Comparison of ENCODE assay signal across 14 cellular contexts in genomic region chr5:124725622-124726258, GRCh38. TPM values are rescaled to one million over a fixed set of nuclear protein-coding genes. Genes with fewer than 3 reads are reported as not detected.
"Had no signal": no experiment of that assay in that cellular context is flagged by ENCODE, and none has a peak within 500 bp of the region (broad histone marks: within the 10 kb centered on the region; RNA-seq: fewer than 3 reads in every experiment).

No MANE protein-coding gene starts in this region.

- H3K9me3 Mint-ChIP-seq: activated naive CD8-positive, alpha-beta T cell treated with anti-CD3 and anti-CD28 coated beads, Interleukin-2, amount 10 ng/mL, durations not matched to agents 7 days and 5 days; mesothelial cell of epicardium had no signal

- H3K36me3 ChIP-seq: brain microvascular endothelial cell, ovary, stomach, thoracic aorta had no signal

- H2AFZ ChIP-seq: neural progenitor cell had no signal

- ATAC-seq: foreskin keratinocyte had no signal

- H3K27ac ChIP-seq: brain microvascular endothelial cell, foreskin keratinocyte, neural progenitor cell, ovary, stomach, thoracic aorta had no signal

- H3K4me1 Mint-ChIP-seq: activated naive CD8-positive, alpha-beta T cell treated with anti-CD3 and anti-CD28 coated beads, Interleukin-2, amount 10 ng/mL, durations not matched to agents 7 days and 5 days had no signal

- H3K36me3 Mint-ChIP-seq: activated naive CD8-positive, alpha-beta T cell treated with anti-CD3 and anti-CD28 coated beads, Interleukin-2, amount 10 ng/mL, durations not matched to agents 7 days and 5 days had no signal

- H3K27ac Mint-ChIP-seq: activated naive CD8-positive, alpha-beta T cell treated with anti-CD3 and anti-CD28 coated beads, Interleukin-2, amount 10 ng/mL, durations not matched to agents 7 days and 5 days; mesothelial cell of epicardium had no signal

- DNase-seq: activated CD4-positive, alpha-beta T cell treated with anti-CD3 and anti-CD28 coated beads, Interleukin-2, amount 50 U/mL, for 1 hour; activated naive CD4-positive, alpha-beta T cell; activated naive CD8-positive, alpha-beta T cell treated with anti-CD3 and anti-CD28 coated beads, Interleukin-2, amount 10 ng/mL, durations not matched to agents 7 days and 5 days; brain microvascular endothelial cell; cortex of kidney; effector memory CD4-positive, alpha-beta T cell; foreskin keratinocyte; ovary; stimulated activated CD4-positive, alpha-beta T cell treated with anti-CD3 and anti-CD28 coated beads, Interleukin-1b, Interleukin-23, amount 100 ng/mL, for 48 hours; stomach had no signal

- H3K4me2 ChIP-seq: neural progenitor cell had no signal

- H3K9me3 ChIP-seq: ovary, stomach, thoracic aorta had no signal

- H3K4me3 ChIP-seq: neural progenitor cell, ovary, stomach, thoracic aorta had no signal

- H3K9ac ChIP-seq: neural progenitor cell had no signal

- H3K4me1 ChIP-seq: foreskin keratinocyte had no signal

- H3K27me3 ChIP-seq: brain microvascular endothelial cell, foreskin keratinocyte, neural progenitor cell, ovary, stomach had no signal

- H3K4me3 Mint-ChIP-seq: activated naive CD8-positive, alpha-beta T cell treated with anti-CD3 and anti-CD28 coated beads, Interleukin-2, amount 10 ng/mL, durations not matched to agents 7 days and 5 days; mesothelial cell of epicardium; neural progenitor cell had no signal

RNA-seq across cellular contexts. Expression of gene ZNF608, which starts 20.7 kb away (rescaled TPM):
- total RNA-seq: activated CD8-positive, alpha-beta memory T cell treated with anti-CD3 and anti-CD28 coated beads for 36 hours; activated naive CD8-positive, alpha-beta T cell treated with anti-CD3 and anti-CD28 coated beads, Interleukin-2, amount 10 ng/mL, durations not matched to agents 7 days and 5 days had no signal
